8 cellular contexts compared by ENCODE assay signal in the genomic region with DNA sequence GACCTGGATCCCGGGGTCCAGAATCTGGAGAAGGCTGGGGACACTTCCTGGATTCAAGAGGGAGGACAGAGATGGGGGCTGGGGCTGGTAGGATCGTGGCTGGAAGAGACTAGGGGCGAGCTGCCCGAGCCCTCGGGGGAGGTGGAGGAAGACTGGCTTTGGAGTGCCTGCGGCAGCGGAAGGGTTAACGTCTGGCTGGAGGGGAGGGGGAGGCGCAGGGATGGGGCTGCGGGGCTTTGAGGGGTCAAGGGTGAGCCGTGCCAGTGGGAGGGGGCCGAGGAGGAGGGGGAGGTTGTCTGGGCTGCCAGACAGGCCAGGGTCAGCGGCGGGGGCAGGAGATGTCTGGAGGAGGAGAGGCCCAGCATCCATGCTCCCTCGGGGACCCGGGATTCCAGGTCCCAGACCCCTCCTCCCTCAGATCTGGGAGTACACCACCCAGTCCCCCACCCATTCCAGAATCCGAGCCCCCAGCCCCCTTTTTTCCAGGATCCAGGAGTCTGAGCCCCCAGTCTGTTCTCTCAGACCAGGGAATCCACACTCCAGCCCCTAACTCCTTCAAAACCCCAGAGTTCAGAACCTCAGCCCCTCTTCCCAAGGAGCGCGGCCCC. TPM values are rescaled to one million over a fixed set of nuclear protein-coding genes. Genes with fewer than 3 reads are reported as not detected.
DNase-seq lines count a peak whose midpoint lies in the region; ATAC-seq lines count a peak whose summit lies in the region.

No MANE protein-coding gene starts in this region.

- H3K4me1 ChIP-seq in SJCRH30 (peaks cover 5% of the 10 kb centered on the region; the same call in 1 of the 2 replicates), endocrine pancreas (ENCODE audit: control insufficient read depth, insufficient read depth, low read length) (peaks cover 5% of the 10 kb centered on the region), mucosa of stomach (ENCODE audit: control insufficient read depth, insufficient read depth, low read length) (peaks cover 15% of the 10 kb centered on the region), aorta (ENCODE audit: control insufficient read depth in 1 of 2, insufficient read depth in 2 of 2, low read length in 2 of 2) (no peaks in the 10 kb centered on the region)

- H3K27ac ChIP-seq in SJCRH30 = peak overlapping the region; percentile 46; the same call in 1 of the 2 replicates
- H3K27ac ChIP-seq in aorta (ENCODE audit: low read depth in 1 of 2, low read length in 2 of 2) = peak overlapping the region; percentile 78 to 79

- H3K9me3 ChIP-seq in SJCRH30 (replicated peaks) (no peaks in the 10 kb centered on the region), endocrine pancreas (ENCODE audit: control insufficient read depth, low read length) (no peaks in the 10 kb centered on the region), mucosa of stomach (ENCODE audit: control insufficient read depth, low read length) (no peaks in the 10 kb centered on the region), aorta (ENCODE audit: control insufficient read depth, low read length) (no peaks in the 10 kb centered on the region)

- H3K27me3 ChIP-seq in SJCRH30 (no peaks in the 10 kb centered on the region), endocrine pancreas (ENCODE audit: control insufficient read depth, insufficient read depth, low read length) (no peaks in the 10 kb centered on the region), mucosa of stomach (ENCODE audit: control insufficient read depth, insufficient read depth, low read length) (peaks cover 22% of the 10 kb centered on the region), aorta (ENCODE audit: control insufficient read depth in 1 of 2, insufficient read depth in 2 of 2, low read length in 1 of 2) (no peaks in the 10 kb centered on the region)

- peaks cover 16% of the 10 kb centered on the region; the same call in 1 of the 2 replicates for H3K36me3 ChIP-seq in SJCRH30
- H3K36me3 ChIP-seq in endocrine pancreas (ENCODE audit: control insufficient read depth, insufficient read depth, low read length) = no peaks in the 10 kb centered on the region
- H3K36me3 ChIP-seq in mucosa of stomach (ENCODE audit: control insufficient read depth, insufficient read depth, low read length) = peaks cover 5% of the 10 kb centered on the region
- H3K36me3 ChIP-seq in aorta (ENCODE audit: control insufficient read depth in 1 of 2, insufficient read depth in 2 of 2, low read length in 1 of 2) = no peaks in the 10 kb centered on the region

- H3K9ac ChIP-seq in endocrine pancreas (ENCODE audit: control insufficient read depth, insufficient read depth, low read length) (peak overlapping the region; percentile 84), mucosa of stomach (ENCODE audit: low read length) (peak overlapping the region; percentile 46)

- 0 to 2% methylated on average over 18 to 19 of the region's 19 CpGs for WGBS in aorta, 2 donors

- peak; percentile 17 for DNase-seq in NCI-H1105 treated with DMSO at 0.1 percent for 48 hours (lab: John Stamatoyannopoulos, UW)
- no peak for DNase-seq in NCI-H1105 (lab: John Stamatoyannopoulos, UW)
- DNase-seq in SJCRH30 = peak; percentile 45 to 52
- peak; percentile 68 to 84 for DNase-seq in aorta
- DNase-seq in OCI-M2 (lab: John Stamatoyannopoulos, UW; ENCODE audit: unreplicated experiment) = no peak

- intact Hi-C loops in aorta (cut with DNase I) = loop anchor here in 1 of 2 donors (1.0 to 10.0 kb wide), 2 partner anchors 13 to 355 kb away; no protein-coding TSS in a partner anchor

- peak overlapping the region; percentile 77 for H3K4me3 ChIP-seq in SJCRH30
- H3K4me3 ChIP-seq in endocrine pancreas (ENCODE audit: control insufficient read depth, insufficient read depth, low read length) = no peak overlapping the region
- H3K4me3 ChIP-seq in mucosa of stomach (ENCODE audit: low read length) = peak overlapping the region; percentile 56
- H3K4me3 ChIP-seq in aorta (ENCODE audit: low read length in 2 of 2) = peak overlapping the region; percentile 55 to 86

- ATAC-seq in aorta (ENCODE audit: low FRiP score) = peak; percentile 1
- ATAC-seq in HG03095 (IDR thresholded peaks at IDR 0.05; ENCODE audit: unreplicated experiment) = no peak

RNA-seq across cellular contexts. Expression of a gene that starts 3.3 kb away (rescaled TPM):
- 3.2 and 10.9 TPM in 2 replicates for total RNA-seq in SJCRH30 (2014; rRNA removed; shearing (Covaris generic))
- total RNA-seq in aorta = 10 to 100 TPM; 37.3 to 53.0 TPM
- 100 to 1,000 TPM in 1 of 2 donors, 10 to 100 TPM in 1; 21.3 to 103 TPM for polyA plus RNA-seq in aorta

RNA-seq across cellular contexts. Expression of a gene that starts 33.9 kb away (rescaled TPM):
- 0.23 TPM in 1 of 2 replicates, not detected in the other for total RNA-seq in SJCRH30 (2014; rRNA removed; shearing (Covaris generic))
- total RNA-seq in aorta = 1 to 10 TPM; 4.6 to 5.4 TPM
- not detected for polyA plus RNA-seq in aorta

RNA-seq across cellular contexts. Expression of a gene that starts 43.2 kb away (rescaled TPM):
- total RNA-seq in SJCRH30 (2014; rRNA removed; shearing (Covaris generic)) = not detected in 2 replicates
- total RNA-seq in aorta = 1 to 10 TPM; 4.2 to 5.0 TPM
- polyA plus RNA-seq in aorta = under 1 TPM; 0.20 to 0.38 TPM

RNA-seq across cellular contexts. Expression of a gene that starts 59.7 kb away (rescaled TPM):
- not detected in 2 replicates for total RNA-seq in SJCRH30 (2014; rRNA removed; shearing (Covaris generic))
- 1 to 10 TPM in 1 of 2 donors, under 1 TPM in 1; 0.58 to 2.0 TPM for total RNA-seq in aorta
- polyA plus RNA-seq in aorta = not detected

Comparison
In these comparisons a context has a peak if more than half of its experiments do, and no peak if none do; other contexts are left out.
1. DNase-seq: peak in NCI-H1105 treated with DMSO at 0.1 percent for 48 hours (single experiment), SJCRH30 (2 of 2) and aorta (2 of 2); none in NCI-H1105 (single experiment) and OCI-M2 (single experiment).